ENCODE assay signal across 27 cellular contexts in genomic region chr3:175695251-175695650, GRCh38.
"Had no signal": no experiment of that assay in that cellular context is flagged by ENCODE, and none has a peak within 500 bp of the region (broad histone marks: within the 10 kb centered on the region; RNA-seq: fewer than 3 reads in every experiment).

No MANE protein-coding gene starts in this region.

- H3K36me3 ChIP-seq: left lung, lower lobe of right lung, ovary, right atrium auricular region, right lobe of liver, suprapubic skin, thoracic aorta, tibial artery, upper lobe of right lung had no signal

- H3K4me3 Mint-ChIP-seq: naive thymus-derived CD8-positive, alpha-beta T cell; nephron; neural crest cell; stimulated activated naive CD8-positive, alpha-beta T cell treated with anti-CD3 and anti-CD28 coated beads, Interleukin-15, Interleukin-2, amounts not matched to agents 100 ng/mL and 50 ng/mL, for 24 hours had no signal

- H3K9me3 Mint-ChIP-seq: nephron, neural crest cell had no signal

- H3K4me2 ChIP-seq: smooth muscle cell had no signal

- H3K36me3 Mint-ChIP-seq: naive thymus-derived CD8-positive, alpha-beta T cell had no signal

- DNase-seq: hippocampal formation; kidney; left colon; left lung; lower lobe of right lung; mammary epithelial cell; mesenchymal stem cell; naive thymus-derived CD8-positive, alpha-beta T cell; nucleus accumbens; ovary; right lobe of liver; stimulated activated CD4-positive, alpha-beta T cell treated with anti-CD3 and anti-CD28 coated beads, Interleukin-1b, Interleukin-23, amount 100 ng/mL, for 48 hours; stimulated activated CD4-positive, alpha-beta T cell treated with anti-CD3 and anti-CD28 coated beads, Interleukin-2, amount 100 ng/mL, for 48 hours; stimulated activated naive CD4-positive, alpha-beta T cell; tibial artery; trophoblast cell; upper lobe of right lung had no signal

- FAIRE-seq: islet of Langerhans, kidney, urothelium cell line had no signal

- H3K4me3 ChIP-seq: left lung, lower lobe of right lung, ovary, right atrium auricular region, right lobe of liver, smooth muscle cell, suprapubic skin, thoracic aorta, tibial artery, upper lobe of right lung had no signal

- H3K27me3 ChIP-seq: left lung, ovary, right atrium auricular region, right lobe of liver, suprapubic skin, tibial artery, upper lobe of right lung had no signal

- H3K4me1 ChIP-seq: left lung, lower lobe of right lung, right atrium auricular region, right lobe of liver, suprapubic skin, upper lobe of right lung had no signal

- H3K27ac Mint-ChIP-seq: naive thymus-derived CD8-positive, alpha-beta T cell; nephron; progenitor cell of endocrine pancreas; stimulated activated naive CD8-positive, alpha-beta T cell treated with anti-CD3 and anti-CD28 coated beads, Interleukin-15, Interleukin-2, amounts not matched to agents 100 ng/mL and 50 ng/mL, for 24 hours had no signal

- H3K4me1 Mint-ChIP-seq: naive thymus-derived CD8-positive, alpha-beta T cell; nephron had no signal

- H3K27me3 Mint-ChIP-seq: naive thymus-derived CD8-positive, alpha-beta T cell; progenitor cell of endocrine pancreas; stimulated activated naive CD8-positive, alpha-beta T cell treated with anti-CD3 and anti-CD28 coated beads, Interleukin-15, Interleukin-2, amounts not matched to agents 100 ng/mL and 50 ng/mL, for 24 hours had no signal

- H3K27ac ChIP-seq: left lung, lower lobe of right lung, ovary, right atrium auricular region, right lobe of liver, suprapubic skin, thoracic aorta, tibial artery, upper lobe of right lung had no signal

- H3K9me3 ChIP-seq: left lung, lower lobe of right lung, ovary, right atrium auricular region, right lobe of liver, suprapubic skin, thoracic aorta, tibial artery, upper lobe of right lung had no signal
